ENCODE assay signal across 9 cellular contexts in genomic region chr12:96236221-96236822, GRCh38. TPM values are rescaled to one million over a fixed set of nuclear protein-coding genes. Genes with fewer than 3 reads are reported as not detected.
DNase-seq lines count a peak whose midpoint lies in the region; ATAC-seq and TF ChIP-seq lines count a peak whose summit lies in the region.
"Had no signal": no experiment of that assay in that cellular context is flagged by ENCODE, and none has a peak within 500 bp of the region (broad histone marks: within the 10 kb centered on the region; RNA-seq: fewer than 3 reads in every experiment).

No MANE protein-coding gene starts in this region.

- no peaks in the 10 kb centered on the region for H3K27me3 Mint-ChIP-seq in activated naive CD8-positive, alpha-beta T cell

- no peaks in the 10 kb centered on the region for H3K9me3 ChIP-seq in SK-N-SH
- H3K9me3 ChIP-seq in right cardiac atrium (ENCODE audit: control insufficient read depth, low read length) = no peaks in the 10 kb centered on the region
- no peaks in the 10 kb centered on the region for H3K9me3 ChIP-seq in stomach

- H3K27ac Mint-ChIP-seq in activated naive CD8-positive, alpha-beta T cell = peak overlapping the region; percentile 6

- POLR2A ChIA-PET in SK-N-SH (lab: Yijun Ruan, JAX) = no interaction called here

- no peak for TF ChIP-seq CTCF in SK-N-SH (IDR thresholded peaks at IDR 0.05)
- TF ChIP-seq CTCF in stomach (IDR thresholded peaks at IDR 0.05) = no peak

- H3F3A ChIP-seq in SK-N-SH (replicated peaks; ENCODE audit: insufficient read depth) = peaks cover 18% of the 10 kb centered on the region

- no peaks in the 10 kb centered on the region for H3K27me3 ChIP-seq in SK-N-SH (ENCODE audit: insufficient read depth)
- H3K27me3 ChIP-seq in right cardiac atrium (ENCODE audit: control insufficient read depth, insufficient read depth) = no peaks in the 10 kb centered on the region
- no peaks in the 10 kb centered on the region for H3K27me3 ChIP-seq in stomach

- peaks cover 90% of the 10 kb centered on the region for H3K79me2 ChIP-seq in SK-N-SH (ENCODE audit: insufficient read depth)

- no peak for TF ChIP-seq EP300 in SK-N-SH (IDR thresholded peaks at IDR 0.05; ENCODE audit: borderline replicate concordance in 1 of 2, low read depth in 1 of 2, low read length in 1 of 2)
- no peak for TF ChIP-seq EP300 in stomach (IDR thresholded peaks at IDR 0.05)

- peak overlapping the region in 1 of 2 experiments; percentile 89; a peak in 2 of 4 replicates for H3K27ac ChIP-seq in SK-N-SH (ENCODE audit: low read depth in 2 of 2, low read length in 1 of 2)
- H3K27ac ChIP-seq in right cardiac atrium (ENCODE audit: low read length) = peak overlapping the region; percentile 90
- peak overlapping the region; percentile 18 to 90 (median 86) for H3K27ac ChIP-seq in stomach

- no peak for TF ChIP-seq POLR2A in stomach (IDR thresholded peaks at IDR 0.05)

- H3K9me2 ChIP-seq in SK-N-SH = no peaks in the 10 kb centered on the region

- no peak for TF ChIP-seq RAD21 in SK-N-SH (IDR thresholded peaks at IDR 0.05; ENCODE audit: low read length)

- H3K36me3 Mint-ChIP-seq in activated naive CD8-positive, alpha-beta T cell = peaks cover 13% of the 10 kb centered on the region

- no peak overlapping the region for H2AFZ ChIP-seq in SK-N-SH (ENCODE audit: low read depth)

- peak overlapping the region; percentile 54 for H3K4me3 Mint-ChIP-seq in activated naive CD8-positive, alpha-beta T cell

- H3K9me3 Mint-ChIP-seq in activated naive CD8-positive, alpha-beta T cell (ENCODE audit: low read depth) = no peaks in the 10 kb centered on the region

- ATAC-seq in SK-N-SH treated with all-trans-retinoic acid at 6 μM for 48 hours = no peak
- peak; percentile 34 to 56 for ATAC-seq in right cardiac atrium
- ATAC-seq in HG03565 (IDR thresholded peaks at IDR 0.05; ENCODE audit: unreplicated experiment) = no peak
- no peak for ATAC-seq in HG03135 (IDR thresholded peaks at IDR 0.05; ENCODE audit: unreplicated experiment)

- H3K4me2 ChIP-seq in SK-N-SH = peak overlapping the region; percentile 68; the same call in 1 of the 2 replicates

- WGBS in SK-N-SH (ENCODE audit: low lambda C conversion rate) = 85% methylated on average over 11 of the region's 18 CpGs
- 35% methylated on average over 18 of the region's 18 CpGs for WGBS in right cardiac atrium
- WGBS in stomach, 5 donors = 68 to 81% (median 78%) methylated on average over 18 of the region's 18 CpGs

- intact Hi-C loops in right cardiac atrium (cut with DNase I) = loop anchor here in 1 of 4 donors (10.0 kb wide), 1 partner anchor 158 kb away; no protein-coding TSS in a partner anchor
- intact Hi-C loops in stomach (cut with DNase I; ENCODE audit: low total_unique reads) = no loop called here

- DNase-seq in SK-N-SH (no peak), right cardiac atrium (peak; percentile 79 to 91 (median 88)), stomach (no peak), OCI-M1 (lab: John Stamatoyannopoulos, UW) (no peak)
- DNase-seq: NCI-H510A had no signal

- peaks cover 58% of the 10 kb centered on the region for H3K4me1 Mint-ChIP-seq in activated naive CD8-positive, alpha-beta T cell (ENCODE audit: low read depth)

- H3K9ac ChIP-seq in SK-N-SH = no peak overlapping the region

- CTCF ChIA-PET in SK-N-SH (lab: Yijun Ruan, JAX) = no interaction called here

- H3K4me3 ChIP-seq in SK-N-SH (ENCODE audit: low read depth in 2 of 2, low read length in 1 of 2) (no peak overlapping the region), right cardiac atrium (ENCODE audit: low read length) (no peak overlapping the region), stomach (no peak overlapping the region)

- H4K20me1 ChIP-seq in SK-N-SH (ENCODE audit: insufficient read depth) = peaks cover 94% of the 10 kb centered on the region

- H3K4me1 ChIP-seq in SK-N-SH (ENCODE audit: control insufficient read depth in 1 of 2, insufficient read depth in 2 of 2, low read depth in 1 of 2, low read length in 1 of 2) (peaks cover 33 to 50% of the 10 kb centered on the region in 2 experiments), right cardiac atrium (ENCODE audit: control insufficient read depth, insufficient read depth, low read length) (peaks cover 43% of the 10 kb centered on the region), stomach (peaks cover 48 to 88% (median 68%) of the 10 kb centered on the region in 4 donors)

- H3K36me3 ChIP-seq in SK-N-SH (replicated peaks in 1 of 2; ENCODE audit: control insufficient read depth in 1 of 2, insufficient read depth in 2 of 2, low read length in 1 of 2) (peaks cover 0 to 14% of the 10 kb centered on the region in 2 experiments), stomach (no peaks in the 10 kb centered on the region)

TF ChIP-seq in SK-N-SH, 30 proteins besides CTCF, POLR2A, EP300 and RAD21:
- TF ChIP-seq EZH2phosphoT487 (IDR thresholded peaks at IDR 0.05; ENCODE audit: borderline replicate concordance, low read depth) = no peak
- TF ChIP-seq MEF2A (IDR thresholded peaks at IDR 0.05; ENCODE audit: borderline replicate concordance, low read depth) = no peak
- TF ChIP-seq ELF1 (IDR thresholded peaks at IDR 0.05) = no peak
- TF ChIP-seq RCOR1 (IDR thresholded peaks at IDR 0.05; ENCODE audit: low read length) = no peak
- TF ChIP-seq TCF12 (IDR thresholded peaks at IDR 0.05) = no peak
- no peak for TF ChIP-seq JUND (IDR thresholded peaks at IDR 0.05)
- TF ChIP-seq YY1 (IDR thresholded peaks at IDR 0.05; ENCODE audit: low read depth) = no peak
- no peak for TF ChIP-seq SIN3A (IDR thresholded peaks at IDR 0.05; ENCODE audit: borderline replicate concordance, low read depth, low read length)
- TF ChIP-seq ZBTB33 (IDR thresholded peaks at IDR 0.05; ENCODE audit: borderline replicate concordance, low read depth) = no peak
TF ChIP-seq in SK-N-SH: peak in this region for 0.

TF ChIP-seq in SK-N-SH treated with all-trans-retinoic acid at 6 μM for 48 hours, 23 proteins besides CTCF, POLR2A, EP300 and RAD21:
- no peak for TF ChIP-seq ZC3H10 (CRISPR knock-in tag; IDR thresholded peaks at IDR 0.05)
- TF ChIP-seq ISL1 (CRISPR knock-in tag; IDR thresholded peaks at IDR 0.05) = no peak
- TF ChIP-seq GLIS3 (CRISPR knock-in tag; IDR thresholded peaks at IDR 0.05) = no peak
- TF ChIP-seq ZFP30 (CRISPR knock-in tag; IDR thresholded peaks at IDR 0.05) = no peak
- no peak for TF ChIP-seq POU6F1 (CRISPR knock-in tag; IDR thresholded peaks at IDR 0.05; ENCODE audit: borderline replicate concordance, low read depth)
- no peak for TF ChIP-seq TSHZ2 (CRISPR knock-in tag; IDR thresholded peaks at IDR 0.05)

RNA-seq across cellular contexts. Expression of gene ELK3, which starts 42.1 kb away (rescaled TPM):
- polyA plus RNA-seq in SK-N-SH (2012; rRNA removed) = 33.1 and 33.8 TPM in 2 replicates
- polyA plus RNA-seq in SK-N-SH (2012; cell fraction: cytosol; rRNA removed) = 41.2 and 43.2 TPM in 2 replicates
- 11.3 and 16.9 TPM in 2 replicates for polyA plus RNA-seq in SK-N-SH (2012; cell fraction: nucleus; rRNA removed)
- total RNA-seq in right cardiac atrium = 10 to 100 TPM; 18.1 to 34.0 (median 23.7) TPM
- 11.5 TPM for polyA plus RNA-seq in right cardiac atrium
- total RNA-seq in stomach = 10 to 100 TPM in 3 of 5 donors, 1 to 10 TPM in 2; 2.2 to 21.7 (median 17.5) TPM
- polyA plus RNA-seq in stomach = 10 to 100 TPM in 2 of 3 donors, 1 to 10 TPM in 1; 8.0 to 13.3 (median 12.2) TPM

Comparison
In these comparisons a context has a peak if more than half of its experiments do, and no peak if none do; other contexts are left out.
1. DNase-seq: peak in right cardiac atrium (3 of 3); none in SK-N-SH (single experiment), stomach (single experiment) and OCI-M1 (single experiment).
2. ATAC-seq: peak in right cardiac atrium (2 of 2); none in SK-N-SH treated with all-trans-retinoic acid at 6 μM for 48 hours (single experiment), HG03565 (single experiment) and HG03135 (single experiment).